In genomic region chr7:41810258-41810576, GRCh38 we compare ENCODE assay signal across 1 cellular context.
TF ChIP-seq lines count a peak whose summit lies in the region.

No MANE protein-coding gene starts in this region.

TF ChIP-seq in GM12878, 131 proteins besides CTCF, POLR2A, EP300 and RAD21 (continued from another document and continues in another):
- TF ChIP-seq ZBTB11 (CRISPR knock-in tag; IDR thresholded peaks at IDR 0.05) (no peak), CREB1 (IDR thresholded peaks at IDR 0.05; ENCODE audit: low read depth) (peak; percentile 40; the same call in 1 of the 2 replicates), PAX8 (IDR thresholded peaks at IDR 0.05) (no peak), CHD2 (IDR thresholded peaks at IDR 0.05; ENCODE audit: borderline replicate concordance, low read depth, low read length) (no peak), BHLHE40 (IDR thresholded peaks at IDR 0.05; ENCODE audit: borderline replicate concordance in 1 of 2, low read depth in 2 of 2, low read length in 1 of 2) (peak; percentile 97 to 98), NR2C1 (IDR thresholded peaks at IDR 0.05) (no peak), BCL11A (IDR thresholded peaks at IDR 0.05; ENCODE audit: low read depth, low read length) (peak; percentile 25; the same call in 1 of the 2 replicates), BRCA1 (IDR thresholded peaks at IDR 0.05; ENCODE audit: low read depth, low read length) (no peak), NRF1 (conservative IDR thresholded peaks at IDR 0.05; ENCODE audit: low read depth, low read length) (no peak), RUNX3 (IDR thresholded peaks at IDR 0.05; ENCODE audit: low read length) (no peak; the same call in 1 of the 2 replicates), GATAD2B (conservative IDR thresholded peaks at IDR 0.05; ENCODE audit: low read depth) (no peak; the same call in 1 of the 2 replicates), E4F1 (IDR thresholded peaks at IDR 0.05; ENCODE audit: borderline replicate concordance, partially characterized antibody) (no peak), DPF2 (IDR thresholded peaks at IDR 0.05) (no peak), HDAC2 (IDR thresholded peaks at IDR 0.05) (no peak), FOXK2 (IDR thresholded peaks at IDR 0.05) (no peak), TCF3 (IDR thresholded peaks at IDR 0.05; ENCODE audit: borderline replicate concordance, insufficient read depth, low read depth, low read length) (no peak), FOS (IDR thresholded peaks at IDR 0.05; ENCODE audit: borderline replicate concordance, extremely low read depth, insufficient read length) (no peak), ZBTB40 (IDR thresholded peaks at IDR 0.05; ENCODE audit: borderline replicate concordance) (no peak), CUX1 (IDR thresholded peaks at IDR 0.05; ENCODE audit: insufficient replicate concordance, low read depth, low read length) (no peak), IKZF2 (IDR thresholded peaks at IDR 0.05) (peak; percentile 68 to 72; a peak in 2 of 4 replicates), ZBED1 (IDR thresholded peaks at IDR 0.05; ENCODE audit: borderline replicate concordance) (no peak; the same call in 1 of the 2 replicates), ZBTB4 (CRISPR knock-in tag; IDR thresholded peaks at IDR 0.05) (no peak), ZNF274 (IDR thresholded peaks at IDR 0.05; ENCODE audit: insufficient read depth, insufficient read length) (no peak), EZH2 (IDR thresholded peaks at IDR 0.05; ENCODE audit: borderline replicate concordance, control insufficient read depth, low read depth, low read length) (no peak), STAT3 (IDR thresholded peaks at IDR 0.05; ENCODE audit: low read depth, low read length) (peak; percentile 67; the same call in 1 of the 2 replicates), EGR1 (IDR thresholded peaks at IDR 0.05; ENCODE audit: borderline replicate concordance in 1 of 2, low read depth in 2 of 2, low read length in 2 of 2) (no peak), SIN3A (IDR thresholded peaks at IDR 0.05; ENCODE audit: low read depth, low read length) (no peak), IRF5 (IDR thresholded peaks at IDR 0.05; ENCODE audit: borderline replicate concordance) (no peak), ZSCAN29 (IDR thresholded peaks at IDR 0.05) (no peak), TCF12 (IDR thresholded peaks at IDR 0.05; ENCODE audit: low read depth, low read length) (no peak), SP1 (IDR thresholded peaks at IDR 0.05; ENCODE audit: low read depth, low read length) (peak; percentile 39), STAT1 (conservative IDR thresholded peaks at IDR 0.05) (no peak), SKIL (IDR thresholded peaks at IDR 0.05; ENCODE audit: low read depth, poor library complexity, severe bottlenecking) (peak; percentile 99), IKZF1 (conservative IDR thresholded peaks at IDR 0.05) (peak; percentile 62), CHD4 (IDR thresholded peaks at IDR 0.05) (no peak)
